10 cellular contexts compared by ENCODE assay signal in the genomic region with DNA sequence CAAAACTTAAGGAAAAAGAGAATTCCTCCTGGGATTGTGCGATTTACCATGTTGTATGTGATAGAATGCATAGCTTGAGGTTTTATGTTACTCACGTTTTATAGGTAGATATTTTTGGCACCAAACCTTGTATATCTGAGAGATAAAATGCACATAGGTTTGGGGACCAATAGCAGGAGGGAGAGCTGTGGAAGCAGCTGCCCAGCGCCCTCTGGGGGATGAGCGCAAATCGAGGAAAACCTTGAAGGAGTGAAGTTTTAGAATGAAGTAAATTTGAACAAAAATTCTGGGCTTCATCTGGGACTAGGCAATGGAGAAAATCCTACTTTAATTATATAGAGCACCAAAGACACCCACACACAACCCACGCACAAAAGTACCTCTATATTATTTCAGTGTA.
DNase-seq lines count a peak whose midpoint lies in the region; ATAC-seq and TF ChIP-seq lines count a peak whose summit lies in the region.
"Had no signal": no experiment of that assay in that cellular context is flagged by ENCODE, and none has a peak within 500 bp of the region (broad histone marks: within the 10 kb centered on the region; RNA-seq: fewer than 3 reads in every experiment).

No MANE protein-coding gene starts in this region.

- H3K27ac ChIP-seq in Karpas-422 (ENCODE audit: low read length) = no peak overlapping the region
- H3K27ac ChIP-seq in neuronal stem cell (replicated peaks; ENCODE audit: low read length) = no peak overlapping the region

- H3K79me1 ChIP-seq in neuronal stem cell (ENCODE audit: low read depth, low read length) = no peaks in the 10 kb centered on the region

- H3K4me3 Mint-ChIP-seq in WTC11 = no peak overlapping the region

- H3K9me2 ChIP-seq in Karpas-422 (replicated peaks; ENCODE audit: insufficient read depth, low read length) = no peaks in the 10 kb centered on the region

- DNase-seq in NCI-H2029 treated with DMSO at 0.1 percent for 48 hours (lab: John Stamatoyannopoulos, UW) (peak; percentile 10), NCI-H2029 (lab: John Stamatoyannopoulos, UW) (no peak), Karpas-422 (peak; percentile 60), WTC11 (ENCODE audit: low spot score) (peak; percentile 48), neuronal stem cell (ENCODE audit: low spot score) (no peak), NCI-H187 (lab: John Stamatoyannopoulos, UW) (no peak), NK-92 (lab: John Stamatoyannopoulos, UW; ENCODE audit: unreplicated experiment) (no peak)
- DNase-seq: activated naive CD4-positive, alpha-beta T cell treated with anti-CD3 and anti-CD28 coated beads, Interleukin-2, amount 50 U/mL, for 16 hours; NCI-H1105 treated with DMSO at 0.1 percent for 48 hours had no signal

- CTCF ChIA-PET in WTC11 (lab: Charles Lee) = interaction anchor here (0.6 to 1.9 kb wide), 9 partner anchors 8 to 772 kb away, joined by 3 to 5 read pairs (median 3); no protein-coding TSS in a partner anchor

- H3K4me2 ChIP-seq in Karpas-422 (ENCODE audit: low read depth, low read length, poor library complexity, severe bottlenecking) (no peak overlapping the region), neuronal stem cell (ENCODE audit: insufficient read depth, low read length, poor library complexity, severe bottlenecking) (no peak overlapping the region)

- ATAC-seq in WTC11 (peak; percentile 61), HG03039 (IDR thresholded peaks at IDR 0.05; ENCODE audit: unreplicated experiment) (no peak)

- peaks cover 11% of the 10 kb centered on the region for H3K36me3 Mint-ChIP-seq in WTC11

- no peaks in the 10 kb centered on the region for H4K20me1 ChIP-seq in Karpas-422 (ENCODE audit: insufficient read depth, low read depth, low read length)

- peak overlapping the region; percentile 14 for H3K4ac ChIP-seq in neuronal stem cell (ENCODE audit: low read length)

- H2BK12ac ChIP-seq in neuronal stem cell (ENCODE audit: low read length) = no peak overlapping the region

- no peak overlapping the region for H2BK15ac ChIP-seq in neuronal stem cell (ENCODE audit: low read length)

- no peak overlapping the region for H3K18ac ChIP-seq in neuronal stem cell (ENCODE audit: low read length)

- peak; percentile 20; the same call in 1 of the 2 replicates for TF ChIP-seq CTCF in WTC11 (IDR thresholded peaks at IDR 0.05)

- no peak overlapping the region for H4K8ac ChIP-seq in neuronal stem cell (ENCODE audit: low read depth, low read length)

- no peaks in the 10 kb centered on the region for H3K79me2 ChIP-seq in Karpas-422 (ENCODE audit: low read length)

- no peak overlapping the region for H2BK5ac ChIP-seq in neuronal stem cell (ENCODE audit: low read length)

- H3K9me3 ChIP-seq in Karpas-422 (ENCODE audit: low read length) = no peaks in the 10 kb centered on the region
- H3K9me3 ChIP-seq in neuronal stem cell (replicated peaks in 1 of 2; ENCODE audit: control insufficient read depth in 2 of 2, insufficient read depth in 1 of 2, low read depth in 1 of 2, low read length in 2 of 2) = no peaks in the 10 kb centered on the region

- H3K27me3 Mint-ChIP-seq in WTC11 (ENCODE audit: low read depth) = no peaks in the 10 kb centered on the region

- WGBS in neuronal stem cell (ENCODE audit: extremely low coverage in 2 of 2, insufficient read length in 2 of 2, insufficient replicate concordance in 1 of 2), 2 donors = no CpG with 5 or more reads among the region's 6 CpGs

- H3K23ac ChIP-seq in neuronal stem cell (ENCODE audit: low read depth, low read length, poor library complexity) = no peak overlapping the region

- H2AFZ ChIP-seq in Karpas-422 (ENCODE audit: low read length) (no peak overlapping the region), neuronal stem cell (ENCODE audit: low read length) (no peak overlapping the region)

- H3K4me1 ChIP-seq in Karpas-422 (ENCODE audit: low read length) (no peaks in the 10 kb centered on the region), neuronal stem cell (ENCODE audit: control insufficient read depth in 2 of 2, insufficient read depth in 1 of 2, low read depth in 1 of 2, low read length in 2 of 2) (no peaks in the 10 kb centered on the region)

- POLR2A ChIA-PET in WTC11 (lab: Charles Lee) = no interaction called here

- H3K9ac ChIP-seq in Karpas-422 (ENCODE audit: low read length) = no peak overlapping the region
- H3K9ac ChIP-seq in neuronal stem cell (ENCODE audit: low read depth, low read length, poor library complexity) = no peak overlapping the region

- no peak overlapping the region for H4K91ac ChIP-seq in neuronal stem cell (ENCODE audit: low read depth, low read length, poor library complexity)

- H3K14ac ChIP-seq in neuronal stem cell (ENCODE audit: low read length) = no peak overlapping the region

- no peak overlapping the region for H3K27ac Mint-ChIP-seq in WTC11

- no peak overlapping the region for H2BK120ac ChIP-seq in neuronal stem cell (ENCODE audit: low read depth, low read length)

- no peak overlapping the region for H2AK5ac ChIP-seq in neuronal stem cell (ENCODE audit: low read depth, low read length)

- H3K36me3 ChIP-seq in Karpas-422 (ENCODE audit: insufficient read depth, low read length) (no peaks in the 10 kb centered on the region), neuronal stem cell (replicated peaks in 1 of 2; ENCODE audit: control insufficient read depth in 2 of 2, insufficient read depth in 2 of 2, low read length in 2 of 2) (no peaks in the 10 kb centered on the region)

- peaks cover 61% of the 10 kb centered on the region for H3K4me1 Mint-ChIP-seq in WTC11

- H3K4me3 ChIP-seq in Karpas-422 (ENCODE audit: low read length) (no peak overlapping the region), neuronal stem cell (ENCODE audit: low read length in 2 of 2) (no peak overlapping the region)

- H3K27me3 ChIP-seq in Karpas-422 (ENCODE audit: low read length) (no peaks in the 10 kb centered on the region), neuronal stem cell (ENCODE audit: control insufficient read depth in 3 of 3, insufficient read depth in 3 of 3, low read depth in 1 of 3, low read length in 3 of 3) (no peaks in the 10 kb centered on the region)

- H3K9me3 Mint-ChIP-seq in WTC11 = no peaks in the 10 kb centered on the region

TF ChIP-seq in WTC11, 78 proteins besides CTCF, POLR2A, EP300 and RAD21:
- TF ChIP-seq NFE2L1 (CRISPR knock-in tag; IDR thresholded peaks at IDR 0.05) (no peak), ZNF317 (CRISPR knock-in tag; IDR thresholded peaks at IDR 0.05; ENCODE audit: borderline replicate concordance, low read depth) (no peak), TEAD1 (CRISPR knock-in tag; IDR thresholded peaks at IDR 0.05) (no peak), RORB (CRISPR knock-in tag; IDR thresholded peaks at IDR 0.05) (no peak), ZNF121 (CRISPR knock-in tag; IDR thresholded peaks at IDR 0.05) (no peak), ZNF263 (CRISPR knock-in tag; IDR thresholded peaks at IDR 0.05; ENCODE audit: low read depth) (no peak), PRRX2 (CRISPR knock-in tag; IDR thresholded peaks at IDR 0.05) (no peak), ZNF232 (CRISPR knock-in tag; IDR thresholded peaks at IDR 0.05) (no peak), ZNF423 (CRISPR knock-in tag; IDR thresholded peaks at IDR 0.05) (no peak)
- TF ChIP-seq, protein P1, sequence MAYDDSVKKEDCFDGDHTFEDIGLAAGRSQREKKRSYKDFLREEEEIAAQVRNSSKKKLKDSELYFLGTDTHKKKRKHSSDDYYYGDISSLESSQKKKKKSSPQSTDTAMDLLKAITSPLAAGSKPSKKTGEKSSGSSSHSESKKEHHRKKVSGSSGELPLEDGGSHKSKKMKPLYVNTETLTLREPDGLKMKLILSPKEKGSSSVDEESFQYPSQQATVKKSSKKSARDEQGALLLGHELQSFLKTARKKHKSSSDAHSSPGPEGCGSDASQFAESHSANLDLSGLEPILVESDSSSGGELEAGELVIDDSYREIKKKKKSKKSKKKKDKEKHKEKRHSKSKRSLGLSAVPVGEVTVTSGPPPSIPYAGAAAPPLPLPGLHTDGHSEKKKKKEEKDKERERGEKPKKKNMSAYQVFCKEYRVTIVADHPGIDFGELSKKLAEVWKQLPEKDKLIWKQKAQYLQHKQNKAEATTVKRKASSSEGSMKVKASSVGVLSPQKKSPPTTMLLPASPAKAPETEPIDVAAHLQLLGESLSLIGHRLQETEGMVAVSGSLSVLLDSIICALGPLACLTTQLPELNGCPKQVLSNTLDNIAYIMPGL (CRISPR knock-in tag; IDR thresholded peaks at IDR 0.05) = no peak
- TF ChIP-seq, protein P2, sequence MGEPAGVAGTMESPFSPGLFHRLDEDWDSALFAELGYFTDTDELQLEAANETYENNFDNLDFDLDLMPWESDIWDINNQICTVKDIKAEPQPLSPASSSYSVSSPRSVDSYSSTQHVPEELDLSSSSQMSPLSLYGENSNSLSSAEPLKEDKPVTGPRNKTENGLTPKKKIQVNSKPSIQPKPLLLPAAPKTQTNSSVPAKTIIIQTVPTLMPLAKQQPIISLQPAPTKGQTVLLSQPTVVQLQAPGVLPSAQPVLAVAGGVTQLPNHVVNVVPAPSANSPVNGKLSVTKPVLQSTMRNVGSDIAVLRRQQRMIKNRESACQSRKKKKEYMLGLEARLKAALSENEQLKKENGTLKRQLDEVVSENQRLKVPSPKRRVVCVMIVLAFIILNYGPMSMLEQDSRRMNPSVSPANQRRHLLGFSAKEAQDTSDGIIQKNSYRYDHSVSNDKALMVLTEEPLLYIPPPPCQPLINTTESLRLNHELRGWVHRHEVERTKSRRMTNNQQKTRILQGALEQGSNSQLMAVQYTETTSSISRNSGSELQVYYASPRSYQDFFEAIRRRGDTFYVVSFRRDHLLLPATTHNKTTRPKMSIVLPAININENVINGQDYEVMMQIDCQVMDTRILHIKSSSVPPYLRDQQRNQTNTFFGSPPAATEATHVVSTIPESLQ (CRISPR knock-in tag; IDR thresholded peaks at IDR 0.05) = no peak
- TF ChIP-seq, protein P3, sequence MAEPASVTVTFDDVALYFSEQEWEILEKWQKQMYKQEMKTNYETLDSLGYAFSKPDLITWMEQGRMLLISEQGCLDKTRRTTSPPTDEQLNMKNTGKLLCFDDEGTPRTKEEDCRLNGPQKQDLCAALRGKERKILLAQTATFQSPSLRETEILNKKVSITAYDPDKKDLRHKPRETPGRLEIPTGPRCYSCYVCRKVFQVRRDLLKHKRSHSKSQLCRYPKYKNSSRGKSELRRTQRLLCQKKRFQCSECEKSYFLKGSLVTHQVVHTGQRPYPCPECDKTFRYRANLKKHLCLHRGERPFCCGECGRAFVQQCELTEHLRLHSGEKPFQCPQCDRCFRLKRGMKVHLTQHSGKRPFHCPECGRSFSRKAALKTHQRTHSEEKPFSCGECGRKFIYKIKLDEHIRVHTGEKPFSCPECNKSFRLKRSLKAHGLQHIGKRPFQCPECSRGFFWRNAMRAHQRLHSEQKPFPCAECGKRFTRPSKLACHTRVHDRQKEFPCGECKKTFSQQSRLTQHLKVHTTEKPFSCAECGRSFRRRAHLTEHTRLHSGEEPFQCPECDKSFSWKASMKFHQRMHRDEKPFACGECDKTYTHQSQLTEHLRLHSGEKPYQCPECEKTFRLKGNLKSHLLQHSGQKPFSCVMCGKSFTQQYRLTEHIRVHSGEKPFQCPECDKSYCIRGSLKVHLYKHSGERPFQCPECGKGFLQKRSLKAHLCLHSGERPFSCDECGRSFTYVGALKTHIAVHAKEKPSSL (CRISPR knock-in tag; conservative IDR thresholded peaks at IDR 0.05) = no peak

Comparison
In these comparisons a context has a peak if more than half of its experiments do, and no peak if none do; other contexts are left out.
1. DNase-seq: peak in NCI-H2029 treated with DMSO at 0.1 percent for 48 hours (single experiment), Karpas-422 (single experiment) and WTC11 (single experiment); none in NCI-H2029 (single experiment), neuronal stem cell (single experiment), NCI-H187 (0 of 2) and NK-92 (single experiment).